In the genomic region with DNA sequence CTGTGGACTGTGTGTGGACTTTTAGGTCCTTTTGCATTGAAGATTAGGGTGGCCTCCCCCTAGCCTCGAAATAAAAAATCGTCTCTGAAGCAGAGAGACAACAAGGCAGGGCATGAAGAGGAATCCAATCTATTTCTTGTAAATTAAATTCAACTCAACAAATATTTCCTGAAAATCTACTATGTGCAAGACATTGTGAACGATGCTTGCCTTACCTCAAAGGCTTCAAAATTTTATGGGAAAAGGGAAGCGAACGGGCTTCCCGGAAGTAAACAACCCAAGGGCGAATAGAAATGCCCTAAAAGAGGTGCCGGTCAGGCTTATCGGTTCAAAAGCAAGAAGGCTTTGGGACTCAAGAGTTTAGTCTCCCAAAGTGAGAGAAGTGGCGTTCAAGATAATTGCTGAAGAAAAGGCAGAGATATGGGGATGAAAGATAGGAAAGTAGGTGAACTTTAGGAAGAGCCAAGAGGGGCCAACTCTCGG, we compare ENCODE assay signal across 8 cellular contexts. TPM values are rescaled to one million over a fixed set of nuclear protein-coding genes. Genes with fewer than 3 reads are reported as not detected.
DNase-seq lines count a peak whose midpoint lies in the region; TF ChIP-seq lines count a peak whose summit lies in the region.

No MANE protein-coding gene starts in this region.

- TF ChIP-seq EP300 in tibial nerve (IDR thresholded peaks at IDR 0.05): no peak

- H3K4me1 ChIP-seq in adipocyte (ENCODE audit: control insufficient read depth, insufficient read depth, low read length): peaks cover 43% of the 10 kb centered on the region
- H3K4me1 ChIP-seq in tibial nerve: peaks cover 0 to 49% (median 14%) of the 10 kb centered on the region in 4 donors

- peaks cover 43% of the 10 kb centered on the region for H3K4me1 Mint-ChIP-seq in activated naive CD4-positive, alpha-beta T cell treated with anti-CD3 and anti-CD28 coated beads, Interleukin-2, amount 10 ng/mL, durations not matched to agents 7 days and 5 days

- H3K9ac ChIP-seq in adipocyte (ENCODE audit: low read length): peak overlapping the region; percentile 84

- no peak for DNase-seq in activated naive CD4-positive, alpha-beta T cell treated with anti-CD3 and anti-CD28 coated beads, Interleukin-2, amount 10 ng/mL, durations not matched to agents 7 days and 5 days
- DNase-seq in activated naive CD4-positive, alpha-beta T cell (lab: John Stamatoyannopoulos, UW): no peak
- DNase-seq in NCI-H1092 treated with DMSO at 0.1 percent for 48 hours (lab: John Stamatoyannopoulos, UW): peak; percentile 45
- no peak for DNase-seq in adipocyte (ENCODE audit: low read depth)
- DNase-seq in kidney tubule cell (ENCODE audit: low spot score): peak; percentile 40
- no peak for DNase-seq in tibial nerve (ENCODE audit: low spot score in 2 of 2)
- no peak for DNase-seq in activated gamma-delta T cell (lab: John Stamatoyannopoulos, UW)
- DNase-seq in GM10248 (ENCODE audit: extremely low spot score): no peak

- TF ChIP-seq CTCF in tibial nerve (IDR thresholded peaks at IDR 0.05) (no peak), GM10248 (IDR thresholded peaks at IDR 0.05; ENCODE audit: control extremely low read depth, extremely low read depth, low read depth, missing control alignments) (no peak)

- H3K27me3 ChIP-seq in adipocyte (replicated peaks; ENCODE audit: control insufficient read depth, insufficient read depth, low read length) (no peaks in the 10 kb centered on the region), tibial nerve (no peaks in the 10 kb centered on the region)

- no peaks in the 10 kb centered on the region for H3K27me3 Mint-ChIP-seq in activated naive CD4-positive, alpha-beta T cell treated with anti-CD3 and anti-CD28 coated beads, Interleukin-2, amount 10 ng/mL, durations not matched to agents 7 days and 5 days

- H3K36me3 ChIP-seq in adipocyte (ENCODE audit: control insufficient read depth, insufficient read depth, low read length, severe bottlenecking) (no peaks in the 10 kb centered on the region), tibial nerve (no peaks in the 10 kb centered on the region)

- H3K4me3 ChIP-seq in adipocyte (ENCODE audit: low read length) (peak overlapping the region; percentile 96), tibial nerve (peak overlapping the region; percentile 51 to 87 (median 63))

- POLR2A ChIA-PET in GM10248 (lab: Yijun Ruan, JAX): no interaction called here

- peak overlapping the region; percentile 97 for H3K27ac Mint-ChIP-seq in activated naive CD4-positive, alpha-beta T cell treated with anti-CD3 and anti-CD28 coated beads, Interleukin-2, amount 10 ng/mL, durations not matched to agents 7 days and 5 days

- no peaks in the 10 kb centered on the region for H3K9me3 ChIP-seq in adipocyte (ENCODE audit: control insufficient read depth, low read length)
- no peaks in the 10 kb centered on the region for H3K9me3 ChIP-seq in tibial nerve

- H3K9me3 Mint-ChIP-seq in activated naive CD4-positive, alpha-beta T cell treated with anti-CD3 and anti-CD28 coated beads, Interleukin-2, amount 10 ng/mL, durations not matched to agents 7 days and 5 days: no peaks in the 10 kb centered on the region

- H3K36me3 Mint-ChIP-seq in activated naive CD4-positive, alpha-beta T cell treated with anti-CD3 and anti-CD28 coated beads, Interleukin-2, amount 10 ng/mL, durations not matched to agents 7 days and 5 days: peaks cover 3% of the 10 kb centered on the region

- CTCF ChIA-PET in activated naive CD4-positive, alpha-beta T cell treated with anti-CD3 and anti-CD28 coated beads, Interleukin-2, amount 10 ng/mL, durations not matched to agents 7 days and 5 days (lab: Charles Lee): interaction anchor here (1.0 to 1.3 kb wide), 3 partner anchors 10 to 51 kb away, joined by 3 to 6 read pairs (median 5); partner anchors contain the start of gene MYORG
- CTCF ChIA-PET in GM10248 (lab: Yijun Ruan, JAX): interaction anchor here (1.2 to 1.9 kb wide), 2 partner anchors 10 to 48 kb away, joined by 5 to 9 read pairs; partner anchors contain the start of gene MYORG

- H3K4me3 Mint-ChIP-seq in activated naive CD4-positive, alpha-beta T cell treated with anti-CD3 and anti-CD28 coated beads, Interleukin-2, amount 10 ng/mL, durations not matched to agents 7 days and 5 days: peak overlapping the region; percentile 97

- 1 to 2% methylated on average over 11 of the region's 11 CpGs for WGBS in tibial nerve, 2 donors

- H3K27ac ChIP-seq in tibial nerve: peak overlapping the region; percentile 55 to 95 (median 72)

- no peak for TF ChIP-seq POLR2A in tibial nerve (IDR thresholded peaks at IDR 0.05)

RNA-seq across cellular contexts. Expression of gene KIF24, which starts 0.5 kb away (rescaled TPM):
- total RNA-seq in tibial nerve: 1 to 10 TPM in 3 of 4 donors, under 1 TPM in 1; 0.59 to 1.9 (median 1.5) TPM

RNA-seq across cellular contexts. Expression of gene NUDT2, which starts 0.8 kb away (rescaled TPM):
- total RNA-seq in tibial nerve: 10 to 100 TPM; 14.1 to 55.5 (median 25.4) TPM

RNA-seq across cellular contexts. Expression of gene MYORG, which starts 48.2 kb away (rescaled TPM):
- total RNA-seq in tibial nerve: 1 to 10 TPM; 4.8 to 9.0 (median 6.9) TPM

Comparison
In these comparisons a context has a peak if more than half of its experiments do, and no peak if none do; other contexts are left out.
1. DNase-seq: peak in NCI-H1092 treated with DMSO at 0.1 percent for 48 hours (single experiment) and kidney tubule cell (single experiment); none in activated naive CD4-positive, alpha-beta T cell treated with anti-CD3 and anti-CD28 coated beads, Interleukin-2, amount 10 ng/mL, durations not matched to agents 7 days and 5 days (single experiment), activated naive CD4-positive, alpha-beta T cell (0 of 4), adipocyte (single experiment), tibial nerve (0 of 2), activated gamma-delta T cell (single experiment) and GM10248 (single experiment).